Comparison of ENCODE assay signal across 28 cellular contexts in genomic region chr4:175290401-175290800, GRCh38.
DNase-seq lines count a peak whose midpoint lies in the region; ATAC-seq, FAIRE-seq and TF ChIP-seq lines count a peak whose summit lies in the region.
"Had no signal": no experiment of that assay in that cellular context is flagged by ENCODE, and none has a peak within 500 bp of the region (broad histone marks: within the 10 kb centered on the region; RNA-seq: fewer than 3 reads in every experiment).

No MANE protein-coding gene starts in this region.

- TF ChIP-seq POLR2A in A549 (IDR thresholded peaks at IDR 0.05; ENCODE audit: low read length) = no peak

- H3K27me3 Mint-ChIP-seq in astrocyte (ENCODE audit: low read depth, unreplicated experiment) = no peaks in the 10 kb centered on the region
- H3K27me3 Mint-ChIP-seq in activated T-helper 2 cell treated with anti-CD3 and anti-CD28 coated beads, Interferon-gamma antibody, Interleukin-2, Interleukin-4, amounts not matched to agents 10 μg/mL and 5 μg/mL and 100 μg/mL, durations not matched to agents 14 hours and 24 hours and 36 hours (ENCODE audit: low read depth) = no peaks in the 10 kb centered on the region
- H3K27me3 Mint-ChIP-seq in activated naive CD8-positive, alpha-beta T cell treated with anti-CD3 and anti-CD28 coated beads, Interleukin-2, amount 50 U/mL, for 24 hours = no peaks in the 10 kb centered on the region
- H3K27me3 Mint-ChIP-seq: activated T-cell treated with anti-CD3 and anti-CD28 coated beads, Interleukin-2, amount 50 U/mL, for 24 hours; CD4-positive, alpha-beta T cell; effector memory CD8-positive, alpha-beta T cell had no signal

- no peaks in the 10 kb centered on the region for H3K36me3 ChIP-seq in astrocyte (ENCODE audit: insufficient read depth, low read length)
- no peaks in the 10 kb centered on the region for H3K36me3 ChIP-seq in BE2C
- H3K36me3 ChIP-seq: esophagus muscularis mucosa, tibial nerve had no signal

- H3K4me1 Mint-ChIP-seq in astrocyte (ENCODE audit: low read depth, unreplicated experiment) = peaks cover 7% of the 10 kb centered on the region
- no peaks in the 10 kb centered on the region for H3K4me1 Mint-ChIP-seq in activated T-helper 2 cell treated with anti-CD3 and anti-CD28 coated beads, Interferon-gamma antibody, Interleukin-2, Interleukin-4, amounts not matched to agents 10 μg/mL and 5 μg/mL and 100 μg/mL, durations not matched to agents 14 hours and 24 hours and 36 hours (ENCODE audit: low read depth)
- no peaks in the 10 kb centered on the region for H3K4me1 Mint-ChIP-seq in activated naive CD8-positive, alpha-beta T cell treated with anti-CD3 and anti-CD28 coated beads, Interleukin-2, amount 50 U/mL, for 24 hours

- 0 out of 3 replicates have a peak overlapping the region, but pooled peaks have one; percentile 6 for H3K4me2 ChIP-seq in A549
- H3K4me2 ChIP-seq in astrocyte (ENCODE audit: low read length) = no peak overlapping the region

- no peak overlapping the region for H3K27ac Mint-ChIP-seq in astrocyte (ENCODE audit: unreplicated experiment)
- no peak overlapping the region for H3K27ac Mint-ChIP-seq in activated T-helper 2 cell treated with anti-CD3 and anti-CD28 coated beads, Interferon-gamma antibody, Interleukin-2, Interleukin-4, amounts not matched to agents 10 μg/mL and 5 μg/mL and 100 μg/mL, durations not matched to agents 14 hours and 24 hours and 36 hours
- H3K27ac Mint-ChIP-seq in activated naive CD8-positive, alpha-beta T cell treated with anti-CD3 and anti-CD28 coated beads, Interleukin-2, amount 50 U/mL, for 24 hours = no peak overlapping the region
- H3K27ac Mint-ChIP-seq: activated T-cell treated with anti-CD3 and anti-CD28 coated beads, Interleukin-2, amount 50 U/mL, for 24 hours; CD4-positive, alpha-beta T cell; effector memory CD8-positive, alpha-beta T cell; HFFc6 had no signal

- no peaks in the 10 kb centered on the region for H4K20me1 ChIP-seq in astrocyte (ENCODE audit: insufficient read depth, low read length)

- DNase-seq in A549 (ENCODE audit: low read depth in 1 of 2, low spot score in 1 of 2) (no peak), GM04503 (ENCODE audit: low read depth) (peak; percentile 23), astrocyte (ENCODE audit: low read depth) (peak; percentile 62), fibroblast of villous mesenchyme (ENCODE audit: low read depth) (peak; percentile 15), LoVo (ENCODE audit: low spot score) (no peak), BE2C (no peak)
- DNase-seq in activated T-helper 2 cell treated with anti-CD3 and anti-CD28 coated beads, Interferon-gamma antibody, Interleukin-2, Interleukin-4, amounts not matched to agents 10 μg/mL and 5 μg/mL and 100 μg/mL, durations not matched to agents 14 hours and 24 hours and 36 hours (ENCODE audit: low spot score) = no peak
- no peak for DNase-seq in activated naive CD8-positive, alpha-beta T cell treated with anti-CD3 and anti-CD28 coated beads, Interleukin-2, amount 50 U/mL, for 24 hours
- DNase-seq: activated CD4-positive, alpha-beta T cell treated with anti-CD3 and anti-CD28 coated beads for 1 hour; activated CD8-positive, alpha-beta memory T cell treated with anti-CD3 and anti-CD28 coated beads for 24 hours; activated naive CD4-positive, alpha-beta T cell treated with Interleukin-2 at 50 U/mL for 16 hours; activated T-cell treated with anti-CD3 and anti-CD28 coated beads, Interleukin-2, amount 50 U/mL, for 24 hours; anterior cingulate cortex; CD4-positive, alpha-beta T cell; DMS153; effector memory CD8-positive, alpha-beta T cell; HFFc6; NCI-H1436 treated with DMSO at 0.1 percent for 48 hours; NCI-H510A treated with DMSO at 0.1 percent for 48 hours; NK-92 treated with Interleukin-12 subunit alpha and Interleukin-12 subunit beta, amount 100 ng/mL, for 24 hours; occipital lobe; stimulated activated CD4-positive, alpha-beta T cell treated with anti-CD3 and anti-CD28 coated beads, Interleukin-4, amount 100 ng/mL, for 4 hours; stimulated activated naive CD8-positive, alpha-beta T cell treated with anti-CD3 and anti-CD28 coated beads, Interleukin-15, Interleukin-2, amounts not matched to agents 100 U/mL and 50 U/mL, for 24 hours had no signal

- H3K4me3 ChIP-seq in A549 (no peak overlapping the region), astrocyte (ENCODE audit: insufficient read depth, low read depth, low read length) (no peak overlapping the region), fibroblast of villous mesenchyme (ENCODE audit: low read depth, low read length) (no peak overlapping the region), BE2C (ENCODE audit: low read depth, low read length) (no peak overlapping the region)
- H3K4me3 ChIP-seq: esophagus muscularis mucosa, tibial nerve had no signal

- no peak for TF ChIP-seq EP300 in A549 (IDR thresholded peaks at IDR 0.05)

- POLR2A ChIA-PET in A549 (lab: Yijun Ruan, JAX) = no interaction called here

- no peaks in the 10 kb centered on the region for H3K36me3 Mint-ChIP-seq in astrocyte (ENCODE audit: low read depth, unreplicated experiment)
- H3K36me3 Mint-ChIP-seq in activated T-helper 2 cell treated with anti-CD3 and anti-CD28 coated beads, Interferon-gamma antibody, Interleukin-2, Interleukin-4, amounts not matched to agents 10 μg/mL and 5 μg/mL and 100 μg/mL, durations not matched to agents 14 hours and 24 hours and 36 hours (ENCODE audit: low read depth) = no peaks in the 10 kb centered on the region
- no peaks in the 10 kb centered on the region for H3K36me3 Mint-ChIP-seq in activated naive CD8-positive, alpha-beta T cell treated with anti-CD3 and anti-CD28 coated beads, Interleukin-2, amount 50 U/mL, for 24 hours (ENCODE audit: low read depth)

- no peak for ATAC-seq in A549
- ATAC-seq in activated naive CD8-positive, alpha-beta T cell treated with anti-CD3 and anti-CD28 coated beads, Interleukin-2, amount 50 U/mL, for 24 hours = no peak
- ATAC-seq: effector memory CD8-positive, alpha-beta T cell; HepG2; Panc1; stimulated activated naive CD8-positive, alpha-beta T cell treated with anti-CD3 and anti-CD28 coated beads, Interleukin-15, Interleukin-2, amounts not matched to agents 100 U/mL and 50 U/mL, for 24 hours had no signal

- TF ChIP-seq RAD21 in A549 (conservative IDR thresholded peaks at IDR 0.05 in 1 of 2, IDR thresholded peaks at IDR 0.05 in 1 of 2) = no peak

- no peak overlapping the region for H2AFZ ChIP-seq in astrocyte (ENCODE audit: low read depth, low read length)

- intact Hi-C loops in activated T-helper 2 cell treated with anti-CD3 and anti-CD28 coated beads, Interferon-gamma antibody, Interleukin-2, Interleukin-4, amounts not matched to agents 10 μg/mL and 5 μg/mL and 100 μg/mL, durations not matched to agents 14 hours and 24 hours and 36 hours (cut with micrococcal nuclease) = no loop called here

- H3K9me3 Mint-ChIP-seq in astrocyte (ENCODE audit: unreplicated experiment) = peaks cover 8% of the 10 kb centered on the region
- H3K9me3 Mint-ChIP-seq in activated T-helper 2 cell treated with anti-CD3 and anti-CD28 coated beads, Interferon-gamma antibody, Interleukin-2, Interleukin-4, amounts not matched to agents 10 μg/mL and 5 μg/mL and 100 μg/mL, durations not matched to agents 14 hours and 24 hours and 36 hours = peaks cover 27% of the 10 kb centered on the region
- H3K9me3 Mint-ChIP-seq in activated naive CD8-positive, alpha-beta T cell treated with anti-CD3 and anti-CD28 coated beads, Interleukin-2, amount 50 U/mL, for 24 hours = peaks cover 10% of the 10 kb centered on the region

- H3K9me3 ChIP-seq in A549 (no peaks in the 10 kb centered on the region), astrocyte (ENCODE audit: insufficient read depth, low read depth, low read length) (no peaks in the 10 kb centered on the region), BE2C (no peaks in the 10 kb centered on the region; the same call in 1 of the 2 replicates)
- H3K9me3 ChIP-seq: esophagus muscularis mucosa, tibial nerve had no signal

- 72% methylated on average over 3 of the region's 3 CpGs for WGBS in A549 (ENCODE audit: missing lambda C conversion rate)

- H3K79me2 ChIP-seq in astrocyte (ENCODE audit: insufficient read depth, low read length) = no peaks in the 10 kb centered on the region

- CTCF ChIA-PET in A549 (lab: Yijun Ruan, JAX) = no interaction called here

- FAIRE-seq in A549 (lab: Jason Lieb, UNC) (no peak), astrocyte (lab: Jason Lieb, UNC) (no peak)
- FAIRE-seq: GM12891, HepG2 had no signal

- H3K4me1 ChIP-seq in A549 (no peaks in the 10 kb centered on the region), astrocyte (ENCODE audit: insufficient read depth, low read length) (no peaks in the 10 kb centered on the region), BE2C (no peaks in the 10 kb centered on the region)
- H3K4me1 ChIP-seq: esophagus muscularis mucosa, tibial nerve had no signal

- H3K4me3 Mint-ChIP-seq in astrocyte (ENCODE audit: unreplicated experiment) = no peak overlapping the region
- no peak overlapping the region for H3K4me3 Mint-ChIP-seq in activated T-helper 2 cell treated with anti-CD3 and anti-CD28 coated beads, Interferon-gamma antibody, Interleukin-2, Interleukin-4, amounts not matched to agents 10 μg/mL and 5 μg/mL and 100 μg/mL, durations not matched to agents 14 hours and 24 hours and 36 hours (ENCODE audit: low read depth)
- H3K4me3 Mint-ChIP-seq in activated naive CD8-positive, alpha-beta T cell treated with anti-CD3 and anti-CD28 coated beads, Interleukin-2, amount 50 U/mL, for 24 hours = no peak overlapping the region
- H3K4me3 Mint-ChIP-seq: activated T-cell treated with anti-CD3 and anti-CD28 coated beads, Interleukin-2, amount 50 U/mL, for 24 hours; CD4-positive, alpha-beta T cell; effector memory CD8-positive, alpha-beta T cell; HFFc6 had no signal

- no peak overlapping the region for H3K9ac ChIP-seq in astrocyte (ENCODE audit: low read length)

- no peak for TF ChIP-seq CTCF in A549 (IDR thresholded peaks at IDR 0.05)
- no peak for TF ChIP-seq CTCF in astrocyte (IDR thresholded peaks at IDR 0.05; ENCODE audit: insufficient read depth, low read depth, low read length)
- TF ChIP-seq CTCF in fibroblast of villous mesenchyme (IDR thresholded peaks at IDR 0.05; ENCODE audit: insufficient read depth, low read depth, low read length) = no peak
- TF ChIP-seq CTCF in BE2C (IDR thresholded peaks at IDR 0.05; ENCODE audit: low read depth, low read length) = no peak

- H3K27ac ChIP-seq in A549 = no peak overlapping the region
- H3K27ac ChIP-seq in astrocyte (ENCODE audit: low read depth, low read length) = no peak overlapping the region
- H3K27ac ChIP-seq: esophagus muscularis mucosa, tibial nerve had no signal

- H3K27me3 ChIP-seq in astrocyte (ENCODE audit: insufficient read depth, low read length) (no peaks in the 10 kb centered on the region), BE2C (no peaks in the 10 kb centered on the region)
- H3K27me3 ChIP-seq: esophagus muscularis mucosa, tibial nerve had no signal

TF ChIP-seq in A549, 52 proteins besides CTCF, POLR2A, EP300 and RAD21:
- TF ChIP-seq HES2 (IDR thresholded peaks at IDR 0.05) (no peak), EHF (CRISPR knock-in tag; IDR thresholded peaks at IDR 0.05) (no peak)
TF ChIP-seq in A549: peak in this region for 0.

Comparison
In these comparisons a context has a peak if more than half of its experiments do, and no peak if none do; other contexts are left out.
1. DNase-seq: peak in GM04503 (single experiment), astrocyte (single experiment) and fibroblast of villous mesenchyme (single experiment); none in A549 (0 of 2), activated T-helper 2 cell treated with anti-CD3 and anti-CD28 coated beads, Interferon-gamma antibody, Interleukin-2, Interleukin-4, amounts not matched to agents 10 μg/mL and 5 μg/mL and 100 μg/mL, durations not matched to agents 14 hours and 24 hours and 36 hours (single experiment), LoVo (single experiment), activated naive CD8-positive, alpha-beta T cell treated with anti-CD3 and anti-CD28 coated beads, Interleukin-2, amount 50 U/mL, for 24 hours (single experiment) and BE2C (single experiment).